Comparison of ENCODE assay signal across 2 cellular contexts in the genomic region with DNA sequence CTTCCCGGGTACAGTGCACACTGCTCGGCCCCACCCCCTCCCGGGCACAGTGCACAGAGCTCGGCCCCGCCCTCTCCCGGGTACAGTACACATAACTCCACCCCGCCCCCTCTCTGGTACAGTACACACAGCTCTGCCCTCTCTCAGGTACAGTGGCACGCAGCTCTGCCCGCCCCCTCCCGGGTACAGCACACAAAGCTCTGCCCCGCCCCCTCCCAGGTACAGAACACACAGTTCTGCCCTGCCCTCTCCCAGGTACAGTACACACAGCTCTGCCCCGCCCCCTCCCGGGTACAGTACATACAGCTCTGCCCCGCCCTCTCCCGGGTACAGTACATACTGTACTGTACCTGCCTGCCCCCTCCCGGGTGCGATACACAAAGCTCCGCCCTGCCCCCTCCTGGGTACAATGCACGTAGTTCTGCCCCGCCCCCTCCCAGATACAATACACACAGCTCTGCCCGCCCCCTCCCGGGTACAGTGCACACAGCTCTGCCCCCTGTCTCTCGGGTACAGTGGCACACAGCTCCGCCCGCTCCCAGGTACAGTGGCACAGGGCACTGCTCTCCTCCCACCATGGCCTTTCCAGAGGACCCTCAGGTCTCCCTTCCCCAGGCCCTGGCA.
TF ChIP-seq lines count a peak whose summit lies in the region.

No MANE protein-coding gene starts in this region.

TF ChIP-seq in HCT116, 20 proteins besides CTCF, POLR2A, EP300 and RAD21:
- TF ChIP-seq SP1 (IDR thresholded peaks at IDR 0.05; ENCODE audit: low read depth) (0 out of 2 replicates have a peak, but pooled peaks have one; percentile 8), CBX3 (IDR thresholded peaks at IDR 0.05; ENCODE audit: low read depth) (0 out of 2 replicates have a peak, but pooled peaks have one; percentile 27), ZFX (IDR thresholded peaks at IDR 0.05) (no peak), EGR1 (IDR thresholded peaks at IDR 0.05; ENCODE audit: low read depth) (peak; percentile 33; the same call in 1 of the 2 replicates), POLR2AphosphoS5 (IDR thresholded peaks at IDR 0.05; ENCODE audit: low read depth, low read length) (0 out of 2 replicates have a peak, but pooled peaks have one; percentile 13)
- TF ChIP-seq, protein P1, sequence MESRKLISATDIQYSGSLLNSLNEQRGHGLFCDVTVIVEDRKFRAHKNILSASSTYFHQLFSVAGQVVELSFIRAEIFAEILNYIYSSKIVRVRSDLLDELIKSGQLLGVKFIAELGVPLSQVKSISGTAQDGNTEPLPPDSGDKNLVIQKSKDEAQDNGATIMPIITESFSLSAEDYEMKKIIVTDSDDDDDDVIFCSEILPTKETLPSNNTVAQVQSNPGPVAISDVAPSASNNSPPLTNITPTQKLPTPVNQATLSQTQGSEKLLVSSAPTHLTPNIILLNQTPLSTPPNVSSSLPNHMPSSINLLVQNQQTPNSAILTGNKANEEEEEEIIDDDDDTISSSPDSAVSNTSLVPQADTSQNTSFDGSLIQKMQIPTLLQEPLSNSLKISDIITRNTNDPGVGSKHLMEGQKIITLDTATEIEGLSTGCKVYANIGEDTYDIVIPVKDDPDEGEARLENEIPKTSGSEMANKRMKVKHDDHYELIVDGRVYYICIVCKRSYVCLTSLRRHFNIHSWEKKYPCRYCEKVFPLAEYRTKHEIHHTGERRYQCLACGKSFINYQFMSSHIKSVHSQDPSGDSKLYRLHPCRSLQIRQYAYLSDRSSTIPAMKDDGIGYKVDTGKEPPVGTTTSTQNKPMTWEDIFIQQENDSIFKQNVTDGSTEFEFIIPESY (IDR thresholded peaks at IDR 0.05; ENCODE audit: extremely low read depth, insufficient replicate concordance, low read length), result no peak
- TF ChIP-seq, protein P2, sequence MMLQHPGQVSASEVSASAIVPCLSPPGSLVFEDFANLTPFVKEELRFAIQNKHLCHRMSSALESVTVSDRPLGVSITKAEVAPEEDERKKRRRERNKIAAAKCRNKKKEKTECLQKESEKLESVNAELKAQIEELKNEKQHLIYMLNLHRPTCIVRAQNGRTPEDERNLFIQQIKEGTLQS (IDR thresholded peaks at IDR 0.05), result no peak
- TF ChIP-seq, protein P3, sequence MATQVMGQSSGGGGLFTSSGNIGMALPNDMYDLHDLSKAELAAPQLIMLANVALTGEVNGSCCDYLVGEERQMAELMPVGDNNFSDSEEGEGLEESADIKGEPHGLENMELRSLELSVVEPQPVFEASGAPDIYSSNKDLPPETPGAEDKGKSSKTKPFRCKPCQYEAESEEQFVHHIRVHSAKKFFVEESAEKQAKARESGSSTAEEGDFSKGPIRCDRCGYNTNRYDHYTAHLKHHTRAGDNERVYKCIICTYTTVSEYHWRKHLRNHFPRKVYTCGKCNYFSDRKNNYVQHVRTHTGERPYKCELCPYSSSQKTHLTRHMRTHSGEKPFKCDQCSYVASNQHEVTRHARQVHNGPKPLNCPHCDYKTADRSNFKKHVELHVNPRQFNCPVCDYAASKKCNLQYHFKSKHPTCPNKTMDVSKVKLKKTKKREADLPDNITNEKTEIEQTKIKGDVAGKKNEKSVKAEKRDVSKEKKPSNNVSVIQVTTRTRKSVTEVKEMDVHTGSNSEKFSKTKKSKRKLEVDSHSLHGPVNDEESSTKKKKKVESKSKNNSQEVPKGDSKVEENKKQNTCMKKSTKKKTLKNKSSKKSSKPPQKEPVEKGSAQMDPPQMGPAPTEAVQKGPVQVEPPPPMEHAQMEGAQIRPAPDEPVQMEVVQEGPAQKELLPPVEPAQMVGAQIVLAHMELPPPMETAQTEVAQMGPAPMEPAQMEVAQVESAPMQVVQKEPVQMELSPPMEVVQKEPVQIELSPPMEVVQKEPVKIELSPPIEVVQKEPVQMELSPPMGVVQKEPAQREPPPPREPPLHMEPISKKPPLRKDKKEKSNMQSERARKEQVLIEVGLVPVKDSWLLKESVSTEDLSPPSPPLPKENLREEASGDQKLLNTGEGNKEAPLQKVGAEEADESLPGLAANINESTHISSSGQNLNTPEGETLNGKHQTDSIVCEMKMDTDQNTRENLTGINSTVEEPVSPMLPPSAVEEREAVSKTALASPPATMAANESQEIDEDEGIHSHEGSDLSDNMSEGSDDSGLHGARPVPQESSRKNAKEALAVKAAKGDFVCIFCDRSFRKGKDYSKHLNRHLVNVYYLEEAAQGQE (IDR thresholded peaks at IDR 0.05; ENCODE audit: low read depth), result no peak
- TF ChIP-seq, protein P4, sequence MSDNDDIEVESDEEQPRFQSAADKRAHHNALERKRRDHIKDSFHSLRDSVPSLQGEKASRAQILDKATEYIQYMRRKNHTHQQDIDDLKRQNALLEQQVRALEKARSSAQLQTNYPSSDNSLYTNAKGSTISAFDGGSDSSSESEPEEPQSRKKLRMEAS (IDR thresholded peaks at IDR 0.05), result no peak

TF ChIP-seq in SK-N-SH, 30 proteins besides CTCF, POLR2A, EP300 and RAD21:
- TF ChIP-seq, protein P5, sequence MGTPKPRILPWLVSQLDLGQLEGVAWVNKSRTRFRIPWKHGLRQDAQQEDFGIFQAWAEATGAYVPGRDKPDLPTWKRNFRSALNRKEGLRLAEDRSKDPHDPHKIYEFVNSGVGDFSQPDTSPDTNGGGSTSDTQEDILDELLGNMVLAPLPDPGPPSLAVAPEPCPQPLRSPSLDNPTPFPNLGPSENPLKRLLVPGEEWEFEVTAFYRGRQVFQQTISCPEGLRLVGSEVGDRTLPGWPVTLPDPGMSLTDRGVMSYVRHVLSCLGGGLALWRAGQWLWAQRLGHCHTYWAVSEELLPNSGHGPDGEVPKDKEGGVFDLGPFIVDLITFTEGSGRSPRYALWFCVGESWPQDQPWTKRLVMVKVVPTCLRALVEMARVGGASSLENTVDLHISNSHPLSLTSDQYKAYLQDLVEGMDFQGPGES (IDR thresholded peaks at IDR 0.05; ENCODE audit: low read depth, low read length), result no peak
- TF ChIP-seq CHD2 (IDR thresholded peaks at IDR 0.05; ENCODE audit: low read length, partially characterized antibody) (no peak), MXI1 (IDR thresholded peaks at IDR 0.05; ENCODE audit: low read depth, low read length) (no peak), SIN3A (IDR thresholded peaks at IDR 0.05; ENCODE audit: borderline replicate concordance, low read depth, low read length) (no peak), SMC3 (IDR thresholded peaks at IDR 0.05; ENCODE audit: low read depth, low read length) (no peak), TEAD4 (IDR thresholded peaks at IDR 0.05; ENCODE audit: borderline replicate concordance, insufficient read depth) (no peak), FOXJ3 (CRISPR knock-in tag; IDR thresholded peaks at IDR 0.05) (no peak), NFIC (IDR thresholded peaks at IDR 0.05; ENCODE audit: borderline replicate concordance) (no peak), RCOR1 (IDR thresholded peaks at IDR 0.05; ENCODE audit: low read length) (no peak), RFX5 (IDR thresholded peaks at IDR 0.05; ENCODE audit: low read length) (no peak), GABPA (IDR thresholded peaks at IDR 0.05; ENCODE audit: low read depth) (no peak), POLR2AphosphoS5 (IDR thresholded peaks at IDR 0.05; ENCODE audit: low read depth, low read length) (no peak)
- TF ChIP-seq, protein P1 (IDR thresholded peaks at IDR 0.05; ENCODE audit: borderline replicate concordance, low read depth), result no peak
- TF ChIP-seq, protein P6, sequence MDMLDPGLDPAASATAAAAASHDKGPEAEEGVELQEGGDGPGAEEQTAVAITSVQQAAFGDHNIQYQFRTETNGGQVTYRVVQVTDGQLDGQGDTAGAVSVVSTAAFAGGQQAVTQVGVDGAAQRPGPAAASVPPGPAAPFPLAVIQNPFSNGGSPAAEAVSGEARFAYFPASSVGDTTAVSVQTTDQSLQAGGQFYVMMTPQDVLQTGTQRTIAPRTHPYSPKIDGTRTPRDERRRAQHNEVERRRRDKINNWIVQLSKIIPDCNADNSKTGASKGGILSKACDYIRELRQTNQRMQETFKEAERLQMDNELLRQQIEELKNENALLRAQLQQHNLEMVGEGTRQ (IDR thresholded peaks at IDR 0.05; ENCODE audit: borderline replicate concordance, low read depth, low read length), result no peak
- TF ChIP-seq, protein P7, sequence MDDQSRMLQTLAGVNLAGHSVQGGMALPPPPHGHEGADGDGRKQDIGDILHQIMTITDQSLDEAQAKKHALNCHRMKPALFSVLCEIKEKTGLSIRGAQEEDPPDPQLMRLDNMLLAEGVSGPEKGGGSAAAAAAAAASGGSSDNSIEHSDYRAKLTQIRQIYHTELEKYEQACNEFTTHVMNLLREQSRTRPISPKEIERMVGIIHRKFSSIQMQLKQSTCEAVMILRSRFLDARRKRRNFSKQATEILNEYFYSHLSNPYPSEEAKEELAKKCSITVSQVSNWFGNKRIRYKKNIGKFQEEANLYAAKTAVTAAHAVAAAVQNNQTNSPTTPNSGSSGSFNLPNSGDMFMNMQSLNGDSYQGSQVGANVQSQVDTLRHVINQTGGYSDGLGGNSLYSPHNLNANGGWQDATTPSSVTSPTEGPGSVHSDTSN (IDR thresholded peaks at IDR 0.05), result no peak
